Comparison of ENCODE assay signal across 7 cellular contexts in genomic region chr2:113437508-113438465, GRCh38. TPM values are rescaled to one million over a fixed set of nuclear protein-coding genes. Genes with fewer than 3 reads are reported as not detected.
DNase-seq lines count a peak whose midpoint lies in the region; ATAC-seq and TF ChIP-seq lines count a peak whose summit lies in the region.
"Not testable (repeated sequence)": the region's sequence is repeated elsewhere in the genome, so short reads cannot be mapped to it uniquely, and the experiment has no call there.

Gene ZNG1B (plus strand): TSS chr2:113437691. CDS start chr2:113437869, 178 bp downstream.

- not testable (repeated sequence) for DNase-seq in H4 (ENCODE audit: low spot score)
- peak; percentile 0 to 76 for DNase-seq in SJSA1 (ENCODE audit: low read depth in 1 of 2, low spot score in 2 of 2)
- peak; percentile 62 for DNase-seq in activated T-cell treated with anti-CD3 and anti-CD28 coated beads for 4 hours
- DNase-seq in choroid plexus epithelial cell (ENCODE audit: low read depth), result peak; percentile 6
- DNase-seq in left ventricle myocardium superior, result peak; percentile 85
- DNase-seq in nephron progenitor cell, result peak; percentile 63
- peak; percentile 74 for DNase-seq in stimulated activated CD4-positive, alpha-beta T cell treated with anti-CD3 and anti-CD28 coated beads, Interleukin-4, amount 100 ng/mL, for 1 hour

- peaks cover 15% of the 10 kb centered on the region for H3K27me3 Mint-ChIP-seq in nephron progenitor cell (ENCODE audit: low read depth, poor library complexity)

- peak within 1 kb of the TSS; percentile 98 for H3K27ac Mint-ChIP-seq in nephron progenitor cell

- ATAC-seq in left ventricle myocardium superior, result not testable (repeated sequence)

- H3K9me3 Mint-ChIP-seq in nephron progenitor cell, result not testable (repeated sequence)

- H3K9me3 ChIP-seq in SJSA1 (replicated peaks), result not testable (repeated sequence)

- not testable (repeated sequence) for H3K4me1 ChIP-seq in SJSA1 (replicated peaks)

- not testable (repeated sequence) for H3K27ac ChIP-seq in SJSA1

- peak within 1 kb of the TSS; percentile 93 for H3K4me3 Mint-ChIP-seq in nephron progenitor cell

- not testable (repeated sequence) for H3K4me1 Mint-ChIP-seq in nephron progenitor cell

- H3K27me3 ChIP-seq in SJSA1 (replicated peaks), result not testable (repeated sequence)

- intact Hi-C loops in left ventricle myocardium superior (cut with micrococcal nuclease), result not testable (repeated sequence)

- H3K36me3 Mint-ChIP-seq in nephron progenitor cell (ENCODE audit: low read depth), result not testable (repeated sequence)

- TF ChIP-seq CTCF in choroid plexus epithelial cell (conservative IDR thresholded peaks at IDR 0.05; ENCODE audit: low read depth, low read length); nephron progenitor cell (IDR thresholded peaks at IDR 0.05): not testable (repeated sequence)

- H3K4me3 ChIP-seq in SJSA1 (peak within 1 kb of the TSS; percentile 24), choroid plexus epithelial cell (ENCODE audit: low read depth, low read length) (peak within 1 kb of the TSS; percentile 57)

- not testable (repeated sequence) for H3K36me3 ChIP-seq in SJSA1

RNA-seq across cellular contexts. Expression of gene ZNG1B, which starts in this region (rescaled TPM):
- 46.9 and 64.3 TPM in 2 replicates for total RNA-seq in H4 (2014; rRNA removed; shearing (Covaris generic))
- total RNA-seq in SJSA1 (2014; rRNA removed; shearing (Covaris generic)), result 41.6 and 44.9 TPM in 2 replicates
- total RNA-seq in left ventricle myocardium superior, result 35.3 TPM
